ENCODE assay signal across 1 cellular context in the genomic region with DNA sequence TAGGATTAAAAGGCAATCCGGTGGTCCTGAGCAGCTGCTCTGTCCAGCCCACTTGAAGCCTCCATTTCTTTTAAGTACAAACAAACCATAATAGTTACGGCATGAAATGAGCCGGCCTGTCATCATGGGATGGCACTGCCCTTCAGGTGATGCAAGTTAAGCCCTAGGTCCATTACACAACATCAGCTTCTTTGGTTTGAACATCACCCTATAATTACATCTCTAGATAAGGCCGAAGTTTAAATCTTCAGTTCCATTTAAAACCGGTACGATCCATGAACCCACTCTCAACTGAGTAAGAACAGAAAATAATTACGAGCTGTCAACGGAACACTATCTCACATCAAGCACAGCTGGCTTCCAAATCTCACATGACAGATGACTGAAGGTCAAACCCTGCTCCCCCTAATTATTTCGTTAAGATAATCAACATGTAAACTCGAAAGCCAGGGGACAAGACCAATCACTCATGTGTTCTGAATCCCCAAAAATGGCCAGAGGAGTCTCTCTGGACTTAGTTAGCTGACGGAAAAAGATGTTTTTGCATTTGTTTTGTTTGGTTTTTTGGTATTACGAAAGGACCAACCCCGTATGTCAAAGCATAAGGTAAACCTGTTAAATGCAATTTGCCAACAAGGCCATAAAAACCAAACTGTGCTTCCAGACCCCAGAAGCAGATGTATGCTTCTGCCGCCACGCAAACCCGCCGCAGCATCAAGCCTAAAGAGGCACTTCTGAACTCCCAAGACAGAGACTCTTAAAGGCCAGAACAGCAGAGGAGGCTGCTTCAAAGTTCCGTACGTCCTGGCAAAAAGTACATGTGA.
TF ChIP-seq lines count a peak whose summit lies in the region.

No MANE protein-coding gene starts in this region.

TF ChIP-seq in WTC11, 78 proteins besides CTCF, POLR2A, EP300 and RAD21 (continued from another document):
- TF ChIP-seq, protein P1, sequence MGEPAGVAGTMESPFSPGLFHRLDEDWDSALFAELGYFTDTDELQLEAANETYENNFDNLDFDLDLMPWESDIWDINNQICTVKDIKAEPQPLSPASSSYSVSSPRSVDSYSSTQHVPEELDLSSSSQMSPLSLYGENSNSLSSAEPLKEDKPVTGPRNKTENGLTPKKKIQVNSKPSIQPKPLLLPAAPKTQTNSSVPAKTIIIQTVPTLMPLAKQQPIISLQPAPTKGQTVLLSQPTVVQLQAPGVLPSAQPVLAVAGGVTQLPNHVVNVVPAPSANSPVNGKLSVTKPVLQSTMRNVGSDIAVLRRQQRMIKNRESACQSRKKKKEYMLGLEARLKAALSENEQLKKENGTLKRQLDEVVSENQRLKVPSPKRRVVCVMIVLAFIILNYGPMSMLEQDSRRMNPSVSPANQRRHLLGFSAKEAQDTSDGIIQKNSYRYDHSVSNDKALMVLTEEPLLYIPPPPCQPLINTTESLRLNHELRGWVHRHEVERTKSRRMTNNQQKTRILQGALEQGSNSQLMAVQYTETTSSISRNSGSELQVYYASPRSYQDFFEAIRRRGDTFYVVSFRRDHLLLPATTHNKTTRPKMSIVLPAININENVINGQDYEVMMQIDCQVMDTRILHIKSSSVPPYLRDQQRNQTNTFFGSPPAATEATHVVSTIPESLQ (CRISPR knock-in tag; IDR thresholded peaks at IDR 0.05) = no peak
- TF ChIP-seq, protein P2, sequence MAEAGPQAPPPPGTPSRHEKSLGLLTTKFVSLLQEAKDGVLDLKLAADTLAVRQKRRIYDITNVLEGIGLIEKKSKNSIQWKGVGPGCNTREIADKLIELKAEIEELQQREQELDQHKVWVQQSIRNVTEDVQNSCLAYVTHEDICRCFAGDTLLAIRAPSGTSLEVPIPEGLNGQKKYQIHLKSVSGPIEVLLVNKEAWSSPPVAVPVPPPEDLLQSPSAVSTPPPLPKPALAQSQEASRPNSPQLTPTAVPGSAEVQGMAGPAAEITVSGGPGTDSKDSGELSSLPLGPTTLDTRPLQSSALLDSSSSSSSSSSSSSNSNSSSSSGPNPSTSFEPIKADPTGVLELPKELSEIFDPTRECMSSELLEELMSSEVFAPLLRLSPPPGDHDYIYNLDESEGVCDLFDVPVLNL (CRISPR knock-in tag; IDR thresholded peaks at IDR 0.05; ENCODE audit: borderline replicate concordance, low read depth) = no peak
- no peak for TF ChIP-seq IRF2 (CRISPR knock-in tag; IDR thresholded peaks at IDR 0.05; ENCODE audit: borderline replicate concordance, low read depth)
- TF ChIP-seq, protein P3, sequence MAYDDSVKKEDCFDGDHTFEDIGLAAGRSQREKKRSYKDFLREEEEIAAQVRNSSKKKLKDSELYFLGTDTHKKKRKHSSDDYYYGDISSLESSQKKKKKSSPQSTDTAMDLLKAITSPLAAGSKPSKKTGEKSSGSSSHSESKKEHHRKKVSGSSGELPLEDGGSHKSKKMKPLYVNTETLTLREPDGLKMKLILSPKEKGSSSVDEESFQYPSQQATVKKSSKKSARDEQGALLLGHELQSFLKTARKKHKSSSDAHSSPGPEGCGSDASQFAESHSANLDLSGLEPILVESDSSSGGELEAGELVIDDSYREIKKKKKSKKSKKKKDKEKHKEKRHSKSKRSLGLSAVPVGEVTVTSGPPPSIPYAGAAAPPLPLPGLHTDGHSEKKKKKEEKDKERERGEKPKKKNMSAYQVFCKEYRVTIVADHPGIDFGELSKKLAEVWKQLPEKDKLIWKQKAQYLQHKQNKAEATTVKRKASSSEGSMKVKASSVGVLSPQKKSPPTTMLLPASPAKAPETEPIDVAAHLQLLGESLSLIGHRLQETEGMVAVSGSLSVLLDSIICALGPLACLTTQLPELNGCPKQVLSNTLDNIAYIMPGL (CRISPR knock-in tag; IDR thresholded peaks at IDR 0.05) = no peak
- TF ChIP-seq SMAD3 (CRISPR knock-in tag; IDR thresholded peaks at IDR 0.05; ENCODE audit: borderline replicate concordance) = no peak
- no peak for TF ChIP-seq CREM (CRISPR knock-in tag; IDR thresholded peaks at IDR 0.05)
- TF ChIP-seq, protein P4, sequence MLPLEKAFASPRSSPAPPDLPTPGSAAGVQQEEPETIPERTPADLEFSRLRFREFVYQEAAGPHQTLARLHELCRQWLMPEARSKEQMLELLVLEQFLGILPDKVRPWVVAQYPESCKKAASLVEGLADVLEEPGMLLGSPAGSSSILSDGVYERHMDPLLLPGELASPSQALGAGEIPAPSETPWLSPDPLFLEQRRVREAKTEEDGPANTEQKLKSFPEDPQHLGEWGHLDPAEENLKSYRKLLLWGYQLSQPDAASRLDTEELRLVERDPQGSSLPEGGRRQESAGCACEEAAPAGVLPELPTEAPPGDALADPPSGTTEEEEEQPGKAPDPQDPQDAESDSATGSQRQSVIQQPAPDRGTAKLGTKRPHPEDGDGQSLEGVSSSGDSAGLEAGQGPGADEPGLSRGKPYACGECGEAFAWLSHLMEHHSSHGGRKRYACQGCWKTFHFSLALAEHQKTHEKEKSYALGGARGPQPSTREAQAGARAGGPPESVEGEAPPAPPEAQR (CRISPR knock-in tag; IDR thresholded peaks at IDR 0.05) = no peak
- TF ChIP-seq ELF4 (CRISPR knock-in tag; IDR thresholded peaks at IDR 0.05; ENCODE audit: low read depth) = no peak
- TF ChIP-seq ZNF219 (CRISPR knock-in tag; IDR thresholded peaks at IDR 0.05; ENCODE audit: borderline replicate concordance) = no peak
- no peak for TF ChIP-seq CREB1 (CRISPR knock-in tag; IDR thresholded peaks at IDR 0.05)
